22 cellular contexts compared by ENCODE assay signal in the genomic region with DNA sequence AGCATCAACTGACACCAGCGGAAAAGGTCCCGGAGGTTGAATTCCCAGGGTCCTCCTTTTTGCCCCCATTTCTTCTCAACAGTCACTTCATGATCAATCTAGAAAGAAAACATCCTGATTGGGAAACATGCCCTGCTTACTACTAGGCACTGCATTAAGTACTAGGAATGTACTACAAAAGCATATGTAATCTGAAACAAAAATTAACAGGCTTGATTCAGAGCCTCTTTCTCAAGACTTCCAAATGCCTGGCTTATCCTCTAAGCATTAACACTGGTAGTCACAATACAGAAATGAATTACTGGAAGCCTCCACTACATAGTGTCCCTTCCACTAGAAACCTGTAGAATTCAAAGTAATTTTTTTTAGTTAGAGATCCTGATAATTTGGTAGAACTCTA.
"Had no signal": no experiment of that assay in that cellular context is flagged by ENCODE, and none has a peak within 500 bp of the region (broad histone marks: within the 10 kb centered on the region; RNA-seq: fewer than 3 reads in every experiment).

No MANE protein-coding gene starts in this region.

- H3K36me3 ChIP-seq: ovary, uterus had no signal

- FAIRE-seq: frontal cortex, keratinocyte had no signal

- H3K27me3 ChIP-seq: ovary, right lobe of liver, spleen, suprapubic skin, transverse colon, upper lobe of right lung, uterus had no signal

- H3K4me1 Mint-ChIP-seq: central memory CD8-positive, alpha-beta T cell; naive thymus-derived CD8-positive, alpha-beta T cell; nephron progenitor cell; stimulated activated memory B cell treated with anti-CD40 and anti-IgM and Interleukin-4, amounts not matched to agents 10 μg/mL and 1 μg/mL and 100 μg/mL, for 72 hours had no signal

- ATAC-seq: effector memory CD8-positive, alpha-beta T cell; left ventricle myocardium superior; lower lobe of right lung; naive thymus-derived CD8-positive, alpha-beta T cell; right lobe of liver; stimulated activated memory B cell treated with anti-CD40 and anti-IgM and Interleukin-4, amounts not matched to agents 10 μg/mL and 1 μg/mL and 100 μg/mL, for 72 hours; stimulated activated naive CD8-positive, alpha-beta T cell treated with anti-CD3 and anti-CD28 coated beads, Interleukin-15, Interleukin-2, amounts not matched to agents 100 U/mL and 50 U/mL, for 24 hours; upper lobe of right lung had no signal

- H3K27ac ChIP-seq: lower lobe of right lung, ovary, right lobe of liver, spleen, suprapubic skin, transverse colon, upper lobe of right lung, uterus had no signal

- H3K27ac Mint-ChIP-seq: effector memory CD8-positive, alpha-beta T cell; nephron progenitor cell; stimulated activated memory B cell treated with anti-CD40 and anti-IgM and Interleukin-4, amounts not matched to agents 10 μg/mL and 1 μg/mL and 100 μg/mL, for 72 hours had no signal

- H3K4me1 ChIP-seq: lower lobe of right lung, right lobe of liver, spleen, suprapubic skin, transverse colon, upper lobe of right lung, uterus had no signal

- H3K4me3 ChIP-seq: lower lobe of right lung, ovary, right lobe of liver, spleen, suprapubic skin, transverse colon, upper lobe of right lung, uterus had no signal

- H3K9me3 ChIP-seq: lower lobe of right lung, ovary, right lobe of liver, spleen, suprapubic skin, transverse colon, upper lobe of right lung, uterus had no signal

- H3K9me3 Mint-ChIP-seq: central memory CD8-positive, alpha-beta T cell; effector memory CD8-positive, alpha-beta T cell; immature natural killer cell; naive thymus-derived CD8-positive, alpha-beta T cell; nephron progenitor cell; stimulated activated memory B cell treated with anti-CD40 and anti-IgM and Interleukin-4, amounts not matched to agents 10 μg/mL and 1 μg/mL and 100 μg/mL, for 72 hours had no signal

- H3K27me3 Mint-ChIP-seq: central memory CD8-positive, alpha-beta T cell; effector memory CD8-positive, alpha-beta T cell; naive thymus-derived CD8-positive, alpha-beta T cell; stimulated activated memory B cell treated with anti-CD40 and anti-IgM and Interleukin-4, amounts not matched to agents 10 μg/mL and 1 μg/mL and 100 μg/mL, for 72 hours had no signal

- H3K4me3 Mint-ChIP-seq: central memory CD8-positive, alpha-beta T cell; effector memory CD8-positive, alpha-beta T cell; immature natural killer cell; naive thymus-derived CD8-positive, alpha-beta T cell; nephron progenitor cell; stimulated activated memory B cell treated with anti-CD40 and anti-IgM and Interleukin-4, amounts not matched to agents 10 μg/mL and 1 μg/mL and 100 μg/mL, for 72 hours had no signal

- DNase-seq: cortex of kidney; effector memory CD8-positive, alpha-beta T cell; hypothalamus; left ventricle myocardium superior; lower lobe of right lung; naive thymus-derived CD8-positive, alpha-beta T cell; nephron progenitor cell; nucleus accumbens; ovary; right lobe of liver; spleen; stimulated activated CD4-positive, alpha-beta T cell treated with anti-CD3 and anti-CD28 coated beads, Interleukin-4, amount 100 ng/mL, for 4 hours; stimulated activated naive CD8-positive, alpha-beta T cell treated with anti-CD3 and anti-CD28 coated beads, Interleukin-15, Interleukin-2, amounts not matched to agents 100 U/mL and 50 U/mL, for 24 hours; transverse colon; upper lobe of right lung; uterus had no signal
